In genomic region chr22:50018608-50019291, GRCh38 we compare ENCODE assay signal across 18 cellular contexts. TPM values are rescaled to one million over a fixed set of nuclear protein-coding genes. Genes with fewer than 3 reads are reported as not detected.
DNase-seq lines count a peak whose midpoint lies in the region; ATAC-seq lines count a peak whose summit lies in the region.
"Had no signal": no experiment of that assay in that cellular context is flagged by ENCODE, and none has a peak within 500 bp of the region (broad histone marks: within the 10 kb centered on the region; RNA-seq: fewer than 3 reads in every experiment).

No MANE protein-coding gene starts in this region.

- peak overlapping the region; percentile 25 for H3K27ac Mint-ChIP-seq in activated CD4-positive, alpha-beta memory T cell treated with anti-CD3 and anti-CD28 coated beads, Interleukin-2, amount 10 ng/mL, durations not matched to agents 7 days and 5 days
- H3K27ac Mint-ChIP-seq in immature natural killer cell = peak overlapping the region in 4 of 6 donors; percentile 17 to 87 (median 62)

- H3K9me3 Mint-ChIP-seq in activated CD4-positive, alpha-beta memory T cell treated with anti-CD3 and anti-CD28 coated beads, Interleukin-2, amount 10 ng/mL, durations not matched to agents 7 days and 5 days = no peaks in the 10 kb centered on the region
- H3K9me3 Mint-ChIP-seq in immature natural killer cell = no peaks in the 10 kb centered on the region

- CTCF ChIA-PET in activated CD4-positive, alpha-beta memory T cell treated with anti-CD3 and anti-CD28 coated beads, Interleukin-2, amount 10 ng/mL, durations not matched to agents 7 days and 5 days (lab: Charles Lee) = interaction anchor here (0.9 to 1.4 kb wide), 3 partner anchors 12 to 88 kb away, joined by 3 to 4 read pairs (median 4); no protein-coding TSS in a partner anchor

- no peaks in the 10 kb centered on the region for H3K36me3 Mint-ChIP-seq in activated CD4-positive, alpha-beta memory T cell treated with anti-CD3 and anti-CD28 coated beads, Interleukin-2, amount 10 ng/mL, durations not matched to agents 7 days and 5 days (ENCODE audit: low read depth)
- no peaks in the 10 kb centered on the region for H3K36me3 Mint-ChIP-seq in immature natural killer cell

- H3K27me3 Mint-ChIP-seq in activated CD4-positive, alpha-beta memory T cell treated with anti-CD3 and anti-CD28 coated beads, Interleukin-2, amount 10 ng/mL, durations not matched to agents 7 days and 5 days = peaks cover 5% of the 10 kb centered on the region
- H3K27me3 Mint-ChIP-seq in immature natural killer cell (ENCODE audit: low read depth in 3 of 3) = peaks cover 0 to 5% (median 0%) of the 10 kb centered on the region in 3 donors

- peaks cover 40% of the 10 kb centered on the region for H3K4me1 Mint-ChIP-seq in activated CD4-positive, alpha-beta memory T cell treated with anti-CD3 and anti-CD28 coated beads, Interleukin-2, amount 10 ng/mL, durations not matched to agents 7 days and 5 days
- H3K4me1 Mint-ChIP-seq in immature natural killer cell = peaks cover 0 to 17% of the 10 kb centered on the region in 2 donors

- ATAC-seq in GM19452 (IDR thresholded peaks at IDR 0.05; ENCODE audit: unreplicated experiment) = no peak
- ATAC-seq: left ventricle myocardium superior, psoas muscle had no signal

- POLR2A ChIA-PET in activated CD4-positive, alpha-beta memory T cell treated with anti-CD3 and anti-CD28 coated beads, Interleukin-2, amount 10 ng/mL, durations not matched to agents 7 days and 5 days (lab: Charles Lee) = no interaction called here

- no peak overlapping the region for H3K4me3 Mint-ChIP-seq in activated CD4-positive, alpha-beta memory T cell treated with anti-CD3 and anti-CD28 coated beads, Interleukin-2, amount 10 ng/mL, durations not matched to agents 7 days and 5 days
- H3K4me3 Mint-ChIP-seq in immature natural killer cell = peak overlapping the region; percentile 20 to 54 (median 28)

- DNase-seq in stimulated activated CD4-positive, alpha-beta T cell treated with anti-CD3 and anti-CD28 coated beads, Interleukin-4, amount 100 ng/mL, for 24 hours = peak; percentile 51
- DNase-seq in stimulated activated CD4-positive, alpha-beta T cell treated with anti-CD3 and anti-CD28 coated beads, Interleukin-4, amount 100 ng/mL, for 1 hour = no peak
- DNase-seq in activated CD4-positive, alpha-beta memory T cell treated with anti-CD3 and anti-CD28 coated beads, Interleukin-2, amount 10 ng/mL, durations not matched to agents 7 days and 5 days = no peak
- DNase-seq in immature natural killer cell (peak; percentile 34 to 48 (median 47)), T1000 (lab: John Stamatoyannopoulos, UW) (no peak), HT-29 (ENCODE audit: low spot score) (no peak)
- DNase-seq: amniotic stem cell, cerebellar nuclear complex, DMS79, foreskin melanocyte, left ventricle myocardium superior, NCI-H1048, NCI-H226, psoas muscle, testis had no signal

RNA-seq across cellular contexts. Expression of gene IL17REL, which starts 6.2 kb away (rescaled TPM):
- not detected for total RNA-seq in activated CD4-positive, alpha-beta memory T cell treated with anti-CD3 and anti-CD28 coated beads, Interleukin-2, amount 10 ng/mL, durations not matched to agents 7 days and 5 days
- polyA plus RNA-seq in immature natural killer cell = not detected
- 0.03 and 0.13 TPM in 2 replicates for total RNA-seq in HT-29 (2014; rRNA removed; shearing (Covaris generic))
- total RNA-seq: left ventricle myocardium superior; myocyte; psoas muscle; T-helper 2 cell treated with Interferon-gamma antibody and Interleukin-4, amounts not matched to agents 100 ng/mL and 5 ng/mL, for 36 hours had no signal
- polyA plus RNA-seq: psoas muscle had no signal

RNA-seq across cellular contexts. Expression of gene TTLL8, which starts 39.3 kb away (rescaled TPM):
- total RNA-seq in activated CD4-positive, alpha-beta memory T cell treated with anti-CD3 and anti-CD28 coated beads, Interleukin-2, amount 10 ng/mL, durations not matched to agents 7 days and 5 days = not detected
- not detected for polyA plus RNA-seq in immature natural killer cell
- not detected in 2 replicates for total RNA-seq in HT-29 (2014; rRNA removed; shearing (Covaris generic))
- total RNA-seq: left ventricle myocardium superior; myocyte; psoas muscle; T-helper 2 cell treated with Interferon-gamma antibody and Interleukin-4, amounts not matched to agents 100 ng/mL and 5 ng/mL, for 36 hours had no signal
- polyA plus RNA-seq: psoas muscle had no signal

RNA-seq across cellular contexts. Expression of gene PIM3, which starts 58.2 kb away (rescaled TPM):
- total RNA-seq in activated CD4-positive, alpha-beta memory T cell treated with anti-CD3 and anti-CD28 coated beads, Interleukin-2, amount 10 ng/mL, durations not matched to agents 7 days and 5 days = 10 to 100 TPM; 60.1 to 62.3 TPM
- polyA plus RNA-seq in immature natural killer cell = 10 to 100 TPM; 14.5 to 20.6 (median 15.8) TPM
- total RNA-seq in HT-29 (2014; rRNA removed; shearing (Covaris generic)) = 161 and 183 TPM in 2 replicates

Comparison
In these comparisons a context has a peak if more than half of its experiments do, and no peak if none do; other contexts are left out.
1. DNase-seq: peak in stimulated activated CD4-positive, alpha-beta T cell treated with anti-CD3 and anti-CD28 coated beads, Interleukin-4, amount 100 ng/mL, for 24 hours (single experiment) and immature natural killer cell (3 of 3); none in stimulated activated CD4-positive, alpha-beta T cell treated with anti-CD3 and anti-CD28 coated beads, Interleukin-4, amount 100 ng/mL, for 1 hour (single experiment), activated CD4-positive, alpha-beta memory T cell treated with anti-CD3 and anti-CD28 coated beads, Interleukin-2, amount 10 ng/mL, durations not matched to agents 7 days and 5 days (single experiment), T1000 (single experiment) and HT-29 (single experiment).